8 cellular contexts compared by ENCODE assay signal in genomic region chr2:28392297-28393114, GRCh38. TPM values are rescaled to one million over a fixed set of nuclear protein-coding genes. Genes with fewer than 3 reads are reported as not detected.
DNase-seq lines count a peak whose midpoint lies in the region; TF ChIP-seq lines count a peak whose summit lies in the region.

FOSL2 (plus strand) TSS chr2:28392858; CDS start chr2:28393721, 863 bp downstream.

- H3K27ac Mint-ChIP-seq in nephron progenitor cell: peak within 1 kb of the TSS; percentile 96

- peak within 1 kb of the TSS; percentile 98 for H3K4me2 ChIP-seq in Loucy (ENCODE audit: low read depth, low read length, poor library complexity, severe bottlenecking)

- TF ChIP-seq CTCF in Loucy (conservative IDR thresholded peaks at IDR 0.05; ENCODE audit: low read length) (no peak), fibroblast of the aortic adventitia (IDR thresholded peaks at IDR 0.05; ENCODE audit: insufficient read depth, low read length) (no peak), nephron progenitor cell (IDR thresholded peaks at IDR 0.05) (no peak), stomach (IDR thresholded peaks at IDR 0.05) (no peak)

- peaks cover 40% of the 10 kb centered on the region for H4K20me1 ChIP-seq in Loucy (ENCODE audit: insufficient read depth, low read length, poor library complexity, severe bottlenecking)

- H3K4me1 ChIP-seq in Loucy (ENCODE audit: insufficient read depth, low read length, poor library complexity, severe bottlenecking): peaks cover 24% of the 10 kb centered on the region
- H3K4me1 ChIP-seq in stomach: peaks cover 12 to 24% (median 21%) of the 10 kb centered on the region in 4 donors

- H3K36me3 ChIP-seq in H7 (replicated peaks; ENCODE audit: control insufficient read depth, insufficient read depth, low read length) (no peaks in the 10 kb centered on the region), Loucy (ENCODE audit: insufficient read depth, low read length) (no peaks in the 10 kb centered on the region), stomach (peaks cover 0 to 5% (median 0%) of the 10 kb centered on the region in 4 donors)

- peaks cover 10% of the 10 kb centered on the region for H3K27me3 Mint-ChIP-seq in nephron progenitor cell (ENCODE audit: low read depth, poor library complexity)

- peak in 2 of 4 donors; percentile 99 for TF ChIP-seq POLR2A in stomach (IDR thresholded peaks at IDR 0.05)

- H3K9me3 ChIP-seq in Loucy (ENCODE audit: insufficient read depth, low read depth, low read length) (no peaks in the 10 kb centered on the region), stomach (no peaks in the 10 kb centered on the region)

- peak; percentile 95 for DNase-seq in ELF-1 (ENCODE audit: low read depth, low spot score)
- peak; percentile 97 for DNase-seq in H7
- DNase-seq in SHP77 (lab: John Stamatoyannopoulos, UW): peak; percentile 96
- DNase-seq in activated effector memory CD4-positive, alpha-beta T cell treated with Interleukin-2 at 50 U/mL for 16 hours: peak; percentile 93
- DNase-seq in fibroblast of the aortic adventitia (ENCODE audit: low read depth): peak; percentile 100
- DNase-seq in nephron progenitor cell: peak; percentile 80
- peak; percentile 96 for DNase-seq in stomach

- 0 to 1% (median 0%) methylated on average over 53 to 94 of the region's 94 CpGs for WGBS in stomach, 5 donors

- H3K4me1 Mint-ChIP-seq in nephron progenitor cell: peaks cover 22% of the 10 kb centered on the region

- H3K4me3 Mint-ChIP-seq in nephron progenitor cell: peak within 1 kb of the TSS; percentile 87

- peaks cover 49% of the 10 kb centered on the region for H3K27me3 ChIP-seq in H7 (ENCODE audit: control insufficient read depth, insufficient read depth, low read length)
- peaks cover 5% of the 10 kb centered on the region for H3K27me3 ChIP-seq in Loucy (ENCODE audit: insufficient read depth, low read length, poor library complexity, severe bottlenecking)
- no peaks in the 10 kb centered on the region for H3K27me3 ChIP-seq in stomach

- H3K4me3 ChIP-seq in H7 (ENCODE audit: insufficient read depth, low read depth, low read length) (peak within 1 kb of the TSS; percentile 70), Loucy (ENCODE audit: low read length, poor library complexity, severe bottlenecking) (peak within 1 kb of the TSS; percentile 83), fibroblast of the aortic adventitia (ENCODE audit: low read depth, low read length) (peak within 1 kb of the TSS; percentile 93), stomach (peak within 1 kb of the TSS; percentile 72 to 97 (median 85))

- intact Hi-C loops in stomach (cut with DNase I; ENCODE audit: low total_unique reads): no loop called here

- no peaks in the 10 kb centered on the region for H3K9me2 ChIP-seq in Loucy (replicated peaks; ENCODE audit: low read depth, low read length)

- peak within 1 kb of the TSS; percentile 35; the same call in 1 of the 2 replicates for H2AFZ ChIP-seq in Loucy (ENCODE audit: low read length)

- peak; percentile 77 for TF ChIP-seq EP300 in stomach (IDR thresholded peaks at IDR 0.05)

- no peaks in the 10 kb centered on the region for H3K9me3 Mint-ChIP-seq in nephron progenitor cell

- H3K27ac ChIP-seq in stomach: peak within 1 kb of the TSS; percentile 98 to 100 (median 99)

- peaks cover 11% of the 10 kb centered on the region; the same call in 1 of the 2 replicates for H3F3A ChIP-seq in Loucy (ENCODE audit: low read depth)

- no peaks in the 10 kb centered on the region for H3K36me3 Mint-ChIP-seq in nephron progenitor cell (ENCODE audit: low read depth)

- H3K9ac ChIP-seq in Loucy (ENCODE audit: low read depth, low read length, poor library complexity, severe bottlenecking): peak within 1 kb of the TSS; percentile 87

- peaks cover 50% of the 10 kb centered on the region for H3K79me2 ChIP-seq in Loucy (ENCODE audit: insufficient read depth, low read length)

RNA-seq across cellular contexts. Expression of gene FOSL2, which starts in this region (rescaled TPM):
- total RNA-seq in H7 (2014; rRNA removed; shearing (Covaris generic)): 3.5 and 4.1 TPM in 2 replicates
- total RNA-seq in fibroblast of the aortic adventitia (ENCODE audit: low replicate concordance) (26.3 and 44.4 TPM in 2 replicates), stomach (100 to 1,000 TPM in 3 of 5 donors, 10 to 100 TPM in 2; 50.1 to 227 (median 113) TPM)
- 10 to 100 TPM; 24.4 to 40.8 (median 27.6) TPM for polyA plus RNA-seq in stomach

Comparison
In these comparisons a context has a peak if more than half of its experiments do, and no peak if none do; other contexts are left out.
1. Peak in every context shown above with its lines: DNase-seq, H3K4me3 ChIP-seq and H3K27ac ChIP-seq.